Comparison of ENCODE assay signal across 1 cellular context in genomic region chr20:11235058-11235457, GRCh38.
TF ChIP-seq lines count a peak whose summit lies in the region.

No MANE protein-coding gene starts in this region.

TF ChIP-seq in HepG2, 621 proteins besides CTCF, POLR2A, EP300 and RAD21 (continued from another document):
- TF ChIP-seq ZNF281 (CRISPR knock-in tag; IDR thresholded peaks at IDR 0.05; ENCODE audit: borderline replicate concordance): no peak
- TF ChIP-seq THAP7 (CRISPR knock-in tag; IDR thresholded peaks at IDR 0.05): no peak
- TF ChIP-seq TMF1 (CRISPR knock-in tag; IDR thresholded peaks at IDR 0.05; ENCODE audit: low read depth): no peak
